1 cellular context compared by ENCODE assay signal in the genomic region with DNA sequence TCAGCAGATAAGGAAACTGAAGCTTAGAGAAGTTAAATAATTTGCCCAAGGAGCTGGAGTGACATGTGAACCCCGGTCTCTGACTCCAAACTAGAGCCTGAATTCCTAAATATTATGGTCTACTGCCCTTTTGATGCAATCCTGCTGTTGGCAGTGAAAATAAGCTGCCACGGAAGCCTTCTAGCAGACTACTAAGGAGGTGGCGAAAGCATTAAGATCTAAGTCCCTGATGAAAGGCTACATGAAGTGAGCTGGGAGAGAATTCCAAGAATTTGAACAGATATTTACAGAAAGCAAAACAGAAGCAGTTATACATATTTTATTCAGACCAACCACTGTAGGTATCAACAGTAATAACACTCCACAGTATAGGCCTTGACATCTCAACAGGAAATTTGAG.
TF ChIP-seq lines count a peak whose summit lies in the region.

No MANE protein-coding gene starts in this region.

TF ChIP-seq in IMR-90, 13 proteins besides CTCF, POLR2A, EP300 and RAD21 (continued from another document):
- TF ChIP-seq, protein P1, sequence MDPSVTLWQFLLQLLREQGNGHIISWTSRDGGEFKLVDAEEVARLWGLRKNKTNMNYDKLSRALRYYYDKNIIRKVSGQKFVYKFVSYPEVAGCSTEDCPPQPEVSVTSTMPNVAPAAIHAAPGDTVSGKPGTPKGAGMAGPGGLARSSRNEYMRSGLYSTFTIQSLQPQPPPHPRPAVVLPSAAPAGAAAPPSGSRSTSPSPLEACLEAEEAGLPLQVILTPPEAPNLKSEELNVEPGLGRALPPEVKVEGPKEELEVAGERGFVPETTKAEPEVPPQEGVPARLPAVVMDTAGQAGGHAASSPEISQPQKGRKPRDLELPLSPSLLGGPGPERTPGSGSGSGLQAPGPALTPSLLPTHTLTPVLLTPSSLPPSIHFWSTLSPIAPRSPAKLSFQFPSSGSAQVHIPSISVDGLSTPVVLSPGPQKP (IDR thresholded peaks at IDR 0.05; ENCODE audit: borderline replicate concordance, low read depth, low read length), result no peak
- TF ChIP-seq RCOR1 (IDR thresholded peaks at IDR 0.05; ENCODE audit: insufficient replicate concordance, low read length) (no peak), MXI1 (IDR thresholded peaks at IDR 0.05; ENCODE audit: borderline replicate concordance, low read depth, low read length) (no peak), BHLHE40 (IDR thresholded peaks at IDR 0.05; ENCODE audit: low read depth, low read length) (no peak)
